ENCODE assay signal across 19 cellular contexts in genomic region chr18:42782929-42783328, GRCh38.
DNase-seq lines count a peak whose midpoint lies in the region; ATAC-seq and TF ChIP-seq lines count a peak whose summit lies in the region.
"Had no signal": no experiment of that assay in that cellular context is flagged by ENCODE, and none has a peak within 500 bp of the region (broad histone marks: within the 10 kb centered on the region; RNA-seq: fewer than 3 reads in every experiment).

No MANE protein-coding gene starts in this region.

- no peak overlapping the region for H2AFZ ChIP-seq in neural cell (ENCODE audit: low read depth, low read length)
- H2AFZ ChIP-seq: GM23248 had no signal

- peaks cover 7% of the 10 kb centered on the region for H3K9me3 Mint-ChIP-seq in activated naive CD4-positive, alpha-beta T cell treated with anti-CD3 and anti-CD28 coated beads, Interleukin-2, amount 50 U/mL, for 24 hours
- H3K9me3 Mint-ChIP-seq in activated naive CD4-positive, alpha-beta T cell treated with anti-CD3 and anti-CD28 coated beads, Interleukin-2, amount 50 U/mL, for 72 hours, result peaks cover 5 to 16% of the 10 kb centered on the region in 2 donors
- peaks cover 11% of the 10 kb centered on the region for H3K9me3 Mint-ChIP-seq in glutamatergic neuron (ENCODE audit: unreplicated experiment)

- no peak for TF ChIP-seq POLR2A in body of pancreas (IDR thresholded peaks at IDR 0.05)

- 38 to 47% methylated on average over 4 of the region's 4 CpGs for WGBS in body of pancreas, 2 donors

- H3K9me3 ChIP-seq in neural cell (ENCODE audit: low read length) (no peaks in the 10 kb centered on the region), body of pancreas (no peaks in the 10 kb centered on the region)
- H3K9me3 ChIP-seq: BLaER1, HAP-1 had no signal

- H3K27me3 ChIP-seq in neural cell (ENCODE audit: insufficient read depth, low read depth, low read length), result no peaks in the 10 kb centered on the region
- H3K27me3 ChIP-seq in body of pancreas, result no peaks in the 10 kb centered on the region
- H3K27me3 ChIP-seq: BLaER1 had no signal

- H3K9ac ChIP-seq in neural cell (ENCODE audit: low read length), result no peak overlapping the region
- H3K9ac ChIP-seq: BLaER1, GM23248 had no signal

- peak overlapping the region; percentile 42 for H3K27ac Mint-ChIP-seq in activated naive CD4-positive, alpha-beta T cell treated with anti-CD3 and anti-CD28 coated beads, Interleukin-2, amount 50 U/mL, for 24 hours
- H3K27ac Mint-ChIP-seq in activated naive CD4-positive, alpha-beta T cell treated with anti-CD3 and anti-CD28 coated beads, Interleukin-2, amount 50 U/mL, for 72 hours, result no peak overlapping the region
- H3K27ac Mint-ChIP-seq in glutamatergic neuron (ENCODE audit: unreplicated experiment), result peak overlapping the region; percentile 98
- H3K27ac Mint-ChIP-seq: CD14-positive monocyte; CD4-positive, alpha-beta memory T cell; IgD-negative memory B cell had no signal

- DNase-seq in activated naive CD4-positive, alpha-beta T cell treated with anti-CD3 and anti-CD28 coated beads, Interleukin-2, amount 50 U/mL, for 72 hours (ENCODE audit: low spot score in 2 of 2), result no peak
- DNase-seq in glutamatergic neuron, result no peak
- DNase-seq in body of pancreas, result no peak
- DNase-seq: 8988T; CD4-positive, alpha-beta memory T cell; DMS 273 treated with DMSO at 0.1 percent for 48 hours; DMS53; DND-41; EL; GM23248 had no signal

- intact Hi-C loops in body of pancreas (cut with DNase I), result no loop called here

- H3K4me3 ChIP-seq in neural cell (ENCODE audit: low read length), result no peak overlapping the region
- no peak overlapping the region for H3K4me3 ChIP-seq in body of pancreas
- H3K4me3 ChIP-seq: BLaER1, GM12878, GM23248, HAP-1 had no signal

- H3F3A ChIP-seq in neural cell (ENCODE audit: insufficient read depth, low read length, poor library complexity, severe bottlenecking), result no peaks in the 10 kb centered on the region

- no peaks in the 10 kb centered on the region for H3K9me2 ChIP-seq in neural cell (ENCODE audit: insufficient read depth, low read length)

- no peaks in the 10 kb centered on the region for H3K36me3 ChIP-seq in neural cell (ENCODE audit: insufficient read depth, low read length)
- no peaks in the 10 kb centered on the region for H3K36me3 ChIP-seq in body of pancreas (replicated peaks in 1 of 2; ENCODE audit: insufficient read depth in 1 of 2, low read depth in 2 of 2)
- H3K36me3 ChIP-seq: BLaER1, HAP-1 had no signal

- no peaks in the 10 kb centered on the region for H4K20me1 ChIP-seq in neural cell (ENCODE audit: insufficient read depth)
- H4K20me1 ChIP-seq: BLaER1 had no signal

- no peaks in the 10 kb centered on the region for H3K36me3 Mint-ChIP-seq in activated naive CD4-positive, alpha-beta T cell treated with anti-CD3 and anti-CD28 coated beads, Interleukin-2, amount 50 U/mL, for 24 hours
- H3K36me3 Mint-ChIP-seq in activated naive CD4-positive, alpha-beta T cell treated with anti-CD3 and anti-CD28 coated beads, Interleukin-2, amount 50 U/mL, for 72 hours, result no peaks in the 10 kb centered on the region
- no peaks in the 10 kb centered on the region for H3K36me3 Mint-ChIP-seq in glutamatergic neuron (ENCODE audit: unreplicated experiment)
- H3K36me3 Mint-ChIP-seq: CD14-positive monocyte; CD4-positive, alpha-beta memory T cell had no signal

- TF ChIP-seq EP300 in neural cell (conservative IDR thresholded peaks at IDR 0.05; ENCODE audit: poor library complexity, severe bottlenecking), result no peak

- H3K27me3 Mint-ChIP-seq in activated naive CD4-positive, alpha-beta T cell treated with anti-CD3 and anti-CD28 coated beads, Interleukin-2, amount 50 U/mL, for 24 hours, result no peaks in the 10 kb centered on the region
- H3K27me3 Mint-ChIP-seq in glutamatergic neuron (ENCODE audit: unreplicated experiment), result peaks cover 9% of the 10 kb centered on the region
- H3K27me3 Mint-ChIP-seq: CD4-positive, alpha-beta memory T cell; IgD-negative memory B cell had no signal

- peaks cover 8% of the 10 kb centered on the region for H3K4me1 ChIP-seq in body of pancreas
- H3K4me1 ChIP-seq: HAP-1 had no signal

- TF ChIP-seq CTCF in glutamatergic neuron (IDR thresholded peaks at IDR 0.05; ENCODE audit: partially characterized antibody, unreplicated experiment), result no peak
- no peak for TF ChIP-seq CTCF in neural cell (IDR thresholded peaks at IDR 0.05; ENCODE audit: poor library complexity, severe bottlenecking)
- TF ChIP-seq CTCF in body of pancreas (IDR thresholded peaks at IDR 0.05), result no peak

- H3K4me3 Mint-ChIP-seq in activated naive CD4-positive, alpha-beta T cell treated with anti-CD3 and anti-CD28 coated beads, Interleukin-2, amount 50 U/mL, for 24 hours, result no peak overlapping the region
- no peak overlapping the region for H3K4me3 Mint-ChIP-seq in glutamatergic neuron (ENCODE audit: unreplicated experiment)
- H3K4me3 Mint-ChIP-seq: CD14-positive monocyte; CD4-positive, alpha-beta memory T cell; IgD-negative memory B cell had no signal

- no peak for ATAC-seq in activated naive CD4-positive, alpha-beta T cell treated with anti-CD3 and anti-CD28 coated beads, Interleukin-2, amount 50 U/mL, for 72 hours
- ATAC-seq in HG02852 (IDR thresholded peaks at IDR 0.05; ENCODE audit: unreplicated experiment), result no peak
- ATAC-seq in body of pancreas, result no peak
- ATAC-seq in GM18873 (IDR thresholded peaks at IDR 0.05; ENCODE audit: low FRiP score, unreplicated experiment), result no peak
- ATAC-seq: GM12878 had no signal

- H3K27ac ChIP-seq in neural cell (ENCODE audit: low read length), result peak overlapping the region; percentile 81
- H3K27ac ChIP-seq in body of pancreas, result no peak overlapping the region
- H3K27ac ChIP-seq: BLaER1, GM23248 had no signal

- H3K79me2 ChIP-seq in neural cell (replicated peaks; ENCODE audit: insufficient read depth, low read length), result no peaks in the 10 kb centered on the region

- no peaks in the 10 kb centered on the region for H3K4me1 Mint-ChIP-seq in activated naive CD4-positive, alpha-beta T cell treated with anti-CD3 and anti-CD28 coated beads, Interleukin-2, amount 50 U/mL, for 24 hours
- H3K4me1 Mint-ChIP-seq in glutamatergic neuron (ENCODE audit: low read depth, unreplicated experiment), result peaks cover 45% of the 10 kb centered on the region
- H3K4me1 Mint-ChIP-seq: CD14-positive monocyte; CD4-positive, alpha-beta memory T cell; IgD-negative memory B cell had no signal

- H3K4me2 ChIP-seq in neural cell (ENCODE audit: low read length), result no peak overlapping the region
- H3K4me2 ChIP-seq: BLaER1 had no signal

- no peak for TF ChIP-seq RAD21 in neural cell (conservative IDR thresholded peaks at IDR 0.05)

TF ChIP-seq in neural cell, 6 proteins besides CTCF, POLR2A, EP300 and RAD21:
- TF ChIP-seq TAF1 (IDR thresholded peaks at IDR 0.05; ENCODE audit: low read depth) (no peak), SMC3 (conservative IDR thresholded peaks at IDR 0.05; ENCODE audit: poor library complexity) (no peak), EZH2 (IDR thresholded peaks at IDR 0.05; ENCODE audit: borderline replicate concordance, insufficient read depth, low read length, poor library complexity, severe bottlenecking) (no peak), REST (IDR thresholded peaks at IDR 0.05; ENCODE audit: borderline replicate concordance) (no peak), POLR2AphosphoS5 (IDR thresholded peaks at IDR 0.05) (no peak), MXI1 (conservative IDR thresholded peaks at IDR 0.05; ENCODE audit: poor library complexity, severe bottlenecking) (no peak)

Comparison
In these comparisons a context has a peak if more than half of its experiments do, and no peak if none do; other contexts are left out.
1. H3K27ac Mint-ChIP-seq: peak in activated naive CD4-positive, alpha-beta T cell treated with anti-CD3 and anti-CD28 coated beads, Interleukin-2, amount 50 U/mL, for 24 hours (single experiment) and glutamatergic neuron (single experiment); none in activated naive CD4-positive, alpha-beta T cell treated with anti-CD3 and anti-CD28 coated beads, Interleukin-2, amount 50 U/mL, for 72 hours (0 of 2).